In the genomic region with DNA sequence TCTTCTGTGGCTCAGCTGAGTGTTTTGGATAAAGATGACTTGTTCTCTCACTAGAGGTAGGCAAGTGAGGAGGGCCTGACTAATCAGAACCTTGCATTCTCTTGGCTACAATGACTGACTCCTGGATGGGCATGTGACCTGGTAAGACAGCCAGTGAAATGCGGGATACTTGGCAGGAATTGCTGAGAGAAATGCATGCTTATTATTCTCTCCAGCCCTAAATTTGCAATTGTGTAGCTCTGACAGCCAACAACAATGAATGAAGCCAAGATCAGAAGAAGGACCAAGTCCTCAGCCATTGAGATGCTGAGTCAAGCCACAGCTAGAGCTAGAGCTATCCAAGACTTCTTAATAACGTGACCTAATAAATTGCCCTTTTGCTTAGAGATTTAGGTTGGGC, we compare ENCODE assay signal across 20 cellular contexts.
"Had no signal": no experiment of that assay in that cellular context is flagged by ENCODE, and none has a peak within 500 bp of the region (broad histone marks: within the 10 kb centered on the region; RNA-seq: fewer than 3 reads in every experiment).

No MANE protein-coding gene starts in this region.

- DNase-seq: activated naive CD4-positive, alpha-beta T cell treated with anti-CD3 and anti-CD28 coated beads for 36 hours; activated T-cell treated with anti-CD3 and anti-CD28 coated beads for 4 hours; colonic mucosa; esophagus squamous epithelium; foreskin melanocyte; heart right ventricle; kidney; left ventricle myocardium superior; mesenchymal stem cell; naive thymus-derived CD8-positive, alpha-beta T cell; stimulated activated CD4-positive, alpha-beta T cell treated with anti-CD3 and anti-CD28 coated beads, Interleukin-4, amount 100 ng/mL, for 1 hour; stimulated activated naive B cell treated with anti-CD40 and anti-IgM and Interleukin-4, amounts not matched to agents 10 μg/mL and 1 μg/mL and 100 μg/mL, for 72 hours; T-cell; T-helper 9 cell; tibial artery; uterus had no signal

- H3K27me3 Mint-ChIP-seq: activated T-helper 17 cell treated with anti-CD3 and anti-CD28 coated beads, Interleukin-2, amount 50 U/mL, for 72 hours; naive thymus-derived CD8-positive, alpha-beta T cell; stimulated activated naive B cell treated with anti-CD40 and anti-IgM and Interleukin-4, amounts not matched to agents 10 μg/mL and 1 μg/mL and 100 μg/mL, for 72 hours; T-cell had no signal

- H3K27ac ChIP-seq: ascending aorta, colonic mucosa, esophagus squamous epithelium, heart right ventricle, right atrium auricular region, tibial artery, uterus had no signal

- H3K4me1 ChIP-seq: ascending aorta, colonic mucosa, tibial artery, uterus had no signal

- H3K9me3 ChIP-seq: ascending aorta, colonic mucosa, esophagus squamous epithelium, heart right ventricle, right atrium auricular region, tibial artery, uterus had no signal

- H3K36me3 Mint-ChIP-seq: naive thymus-derived CD8-positive, alpha-beta T cell; stimulated activated naive B cell treated with anti-CD40 and anti-IgM and Interleukin-4, amounts not matched to agents 10 μg/mL and 1 μg/mL and 100 μg/mL, for 72 hours; T-cell had no signal

- H3K4me1 Mint-ChIP-seq: activated T-helper 17 cell treated with anti-CD3 and anti-CD28 coated beads, Interleukin-2, amount 50 U/mL, for 72 hours; naive thymus-derived CD8-positive, alpha-beta T cell; T-cell had no signal

- FAIRE-seq: kidney had no signal

- H3K36me3 ChIP-seq: ascending aorta, colonic mucosa, esophagus squamous epithelium, heart right ventricle, right atrium auricular region, tibial artery, uterus had no signal

- ATAC-seq: activated CD4-positive, CD25-positive, alpha-beta regulatory T cell treated with anti-CD3 and anti-CD28 coated beads, Interleukin-2, amount 50 U/mL, for 24 hours; activated T-helper 17 cell treated with anti-CD3 and anti-CD28 coated beads, Interleukin-2, amount 50 U/mL, for 72 hours; heart right ventricle; left ventricle myocardium superior; naive thymus-derived CD8-positive, alpha-beta T cell; stimulated activated naive B cell treated with anti-CD40 and anti-IgM and Interleukin-4, amounts not matched to agents 10 μg/mL and 1 μg/mL and 100 μg/mL, for 72 hours; T-cell had no signal

- H3K27me3 ChIP-seq: ascending aorta, colonic mucosa, esophagus squamous epithelium, heart right ventricle, right atrium auricular region, tibial artery, uterus had no signal

- H3K27ac Mint-ChIP-seq: activated naive CD4-positive, alpha-beta T cell treated with anti-CD3 and anti-CD28 coated beads for 36 hours; activated T-helper 17 cell treated with anti-CD3 and anti-CD28 coated beads, Interleukin-2, amount 50 U/mL, for 72 hours; naive thymus-derived CD8-positive, alpha-beta T cell; stimulated activated naive B cell treated with anti-CD40 and anti-IgM and Interleukin-4, amounts not matched to agents 10 μg/mL and 1 μg/mL and 100 μg/mL, for 72 hours; T-cell had no signal

- H3K4me3 ChIP-seq: ascending aorta, colonic mucosa, esophagus squamous epithelium, heart right ventricle, right atrium auricular region, tibial artery, uterus had no signal

- H3K4me3 Mint-ChIP-seq: activated naive CD4-positive, alpha-beta T cell treated with anti-CD3 and anti-CD28 coated beads for 36 hours; activated T-helper 17 cell treated with anti-CD3 and anti-CD28 coated beads, Interleukin-2, amount 50 U/mL, for 72 hours; naive thymus-derived CD8-positive, alpha-beta T cell; stimulated activated naive B cell treated with anti-CD40 and anti-IgM and Interleukin-4, amounts not matched to agents 10 μg/mL and 1 μg/mL and 100 μg/mL, for 72 hours; T-cell had no signal
